Comparison of ENCODE assay signal across 8 cellular contexts in genomic region chr19:35266149-35266903, GRCh38. TPM values are rescaled to one million over a fixed set of nuclear protein-coding genes. Genes with fewer than 3 reads are reported as not detected.
DNase-seq lines count a peak whose midpoint lies in the region; ATAC-seq and TF ChIP-seq lines count a peak whose summit lies in the region.

No MANE protein-coding gene starts in this region.

- peaks cover 0 to 11% (median 6%) of the 10 kb centered on the region in 4 donors for H3K36me3 ChIP-seq in right lobe of liver

- H3K4me3 ChIP-seq in astrocyte of the spinal cord (ENCODE audit: low read depth, low read length): peak overlapping the region; percentile 87
- H3K4me3 ChIP-seq in right lobe of liver: peak overlapping the region in 2 of 3 donors; percentile 73 to 79

- no peaks in the 10 kb centered on the region for H3K9me3 ChIP-seq in right lobe of liver

- no peak for TF ChIP-seq CTCF in astrocyte of the spinal cord (IDR thresholded peaks at IDR 0.05; ENCODE audit: low read depth, low read length)
- TF ChIP-seq CTCF in right lobe of liver (IDR thresholded peaks at IDR 0.05): no peak
- no peak for TF ChIP-seq CTCF in type B pancreatic cell (conservative IDR thresholded peaks at IDR 0.05)

- TF ChIP-seq POLR2A in right lobe of liver (IDR thresholded peaks at IDR 0.05): no peak

- no peaks in the 10 kb centered on the region for H3K27me3 Mint-ChIP-seq in activated CD4-positive, alpha-beta T cell treated with anti-CD3 and anti-CD28 coated beads, Interleukin-2, amount 10 ng/mL, durations not matched to agents 24 days and 14 days
- H3K27me3 Mint-ChIP-seq in type B pancreatic cell: no peaks in the 10 kb centered on the region

- DNase-seq in activated CD4-positive, alpha-beta T cell treated with anti-CD3 and anti-CD28 coated beads, Interleukin-2, amount 10 ng/mL, durations not matched to agents 24 days and 14 days: no peak
- DNase-seq in activated CD4-positive, alpha-beta T cell treated with anti-CD3 and anti-CD28 coated beads for 4 hours: no peak
- DNase-seq in astrocyte of the spinal cord (ENCODE audit: low read depth, low spot score) (no peak), right lobe of liver (peak in 1 of 3 donors; percentile 56), type B pancreatic cell (ENCODE audit: extremely low spot score, unreplicated experiment) (peak; percentile 37), NCI-H187 (lab: John Stamatoyannopoulos, UW) (no peak), LoVo (ENCODE audit: low spot score) (no peak), amygdala (lab: John Stamatoyannopoulos, UW) (no peak)

- WGBS in right lobe of liver (ENCODE audit: insufficient coverage, low coverage, low lambda C conversion rate, missing lambda C conversion rate): 80% methylated on average over 1 of the region's 20 CpGs

- peak overlapping the region; percentile 91 for H3K4me3 Mint-ChIP-seq in activated CD4-positive, alpha-beta T cell treated with anti-CD3 and anti-CD28 coated beads, Interleukin-2, amount 10 ng/mL, durations not matched to agents 24 days and 14 days
- peak overlapping the region; percentile 84 for H3K4me3 Mint-ChIP-seq in type B pancreatic cell

- no peak overlapping the region for H3K27ac ChIP-seq in right lobe of liver

- peak overlapping the region; percentile 87 for H3K27ac Mint-ChIP-seq in activated CD4-positive, alpha-beta T cell treated with anti-CD3 and anti-CD28 coated beads, Interleukin-2, amount 10 ng/mL, durations not matched to agents 24 days and 14 days
- peak overlapping the region; percentile 68 for H3K27ac Mint-ChIP-seq in type B pancreatic cell

- peaks cover 13% of the 10 kb centered on the region for H3K4me1 Mint-ChIP-seq in activated CD4-positive, alpha-beta T cell treated with anti-CD3 and anti-CD28 coated beads, Interleukin-2, amount 10 ng/mL, durations not matched to agents 24 days and 14 days
- peaks cover 13% of the 10 kb centered on the region for H3K4me1 Mint-ChIP-seq in type B pancreatic cell (ENCODE audit: unreplicated experiment)

- intact Hi-C loops in activated CD4-positive, alpha-beta T cell treated with anti-CD3 and anti-CD28 coated beads, Interleukin-2, amount 10 ng/mL, durations not matched to agents 24 days and 14 days (cut with micrococcal nuclease): no loop called here
- intact Hi-C loops in right lobe of liver (cut with DNase I): no loop called here

- H3K4me1 ChIP-seq in right lobe of liver: peaks cover 0 to 26% (median 8%) of the 10 kb centered on the region in 4 donors

- ATAC-seq in right lobe of liver: no peak

- H3K36me3 Mint-ChIP-seq in activated CD4-positive, alpha-beta T cell treated with anti-CD3 and anti-CD28 coated beads, Interleukin-2, amount 10 ng/mL, durations not matched to agents 24 days and 14 days (ENCODE audit: low read depth): peaks cover 24% of the 10 kb centered on the region
- H3K36me3 Mint-ChIP-seq in type B pancreatic cell: peaks cover 4% of the 10 kb centered on the region

- H3K9me3 Mint-ChIP-seq in activated CD4-positive, alpha-beta T cell treated with anti-CD3 and anti-CD28 coated beads, Interleukin-2, amount 10 ng/mL, durations not matched to agents 24 days and 14 days: no peaks in the 10 kb centered on the region
- no peaks in the 10 kb centered on the region for H3K9me3 Mint-ChIP-seq in type B pancreatic cell

- no peaks in the 10 kb centered on the region for H3K27me3 ChIP-seq in right lobe of liver

- in situ Hi-C loops in astrocyte of the spinal cord (cut with HindIII; ENCODE audit: low sequenced_read_pairs): no loop called here

RNA-seq across cellular contexts. Expression of gene USF2, which starts 2.4 kb away (rescaled TPM):
- 147 TPM in 2 replicates for total RNA-seq in activated CD4-positive, alpha-beta T cell treated with anti-CD3 and anti-CD28 coated beads, Interleukin-2, amount 10 ng/mL, durations not matched to agents 24 days and 14 days
- total RNA-seq in right lobe of liver: 10 to 100 TPM; 65.4 to 78.5 (median 75.7) TPM
- total RNA-seq in type B pancreatic cell (ENCODE audit: low replicate concordance): 107 and 133 TPM in 2 replicates

RNA-seq across cellular contexts. Expression of gene HAMP, which starts 16.0 kb away (rescaled TPM):
- 0.40 TPM in 2 replicates for total RNA-seq in activated CD4-positive, alpha-beta T cell treated with anti-CD3 and anti-CD28 coated beads, Interleukin-2, amount 10 ng/mL, durations not matched to agents 24 days and 14 days
- total RNA-seq in right lobe of liver: 100 to 1,000 TPM in 2 of 6 experiments, 10 to 100 TPM in 3, under 1 TPM in 1; 0.86 to 146 (median 65.3) TPM
- total RNA-seq in type B pancreatic cell (ENCODE audit: low replicate concordance): 0.59 and 1.2 TPM in 2 replicates

RNA-seq across cellular contexts. Expression of gene LSR, which starts 17.5 kb away (rescaled TPM):
- 2.2 and 2.8 TPM in 2 replicates for total RNA-seq in activated CD4-positive, alpha-beta T cell treated with anti-CD3 and anti-CD28 coated beads, Interleukin-2, amount 10 ng/mL, durations not matched to agents 24 days and 14 days
- total RNA-seq in right lobe of liver: 100 to 1,000 TPM in 4 of 6 experiments, 10 to 100 TPM in 2; 96.6 to 138 (median 112) TPM
- 78.5 and 155 TPM in 2 replicates for total RNA-seq in type B pancreatic cell (ENCODE audit: low replicate concordance)

RNA-seq across cellular contexts. Expression of gene MAG, which starts 25.6 kb away (rescaled TPM):
- total RNA-seq in activated CD4-positive, alpha-beta T cell treated with anti-CD3 and anti-CD28 coated beads, Interleukin-2, amount 10 ng/mL, durations not matched to agents 24 days and 14 days: 0.17 TPM in 1 of 2 replicates, not detected in the other
- under 1 TPM in 1 of 6 experiments, not detected in 5; 0.40 TPM for total RNA-seq in right lobe of liver
- 2.1 TPM in 1 of 2 replicates, not detected in the other for total RNA-seq in type B pancreatic cell (ENCODE audit: low replicate concordance)

RNA-seq across cellular contexts. Expression of gene FAM187B, which starts 37.8 kb away (rescaled TPM):
- not detected in 2 replicates for total RNA-seq in activated CD4-positive, alpha-beta T cell treated with anti-CD3 and anti-CD28 coated beads, Interleukin-2, amount 10 ng/mL, durations not matched to agents 24 days and 14 days
- not detected for total RNA-seq in right lobe of liver
- total RNA-seq in type B pancreatic cell (ENCODE audit: low replicate concordance): not detected in 2 replicates

Comparison
In these comparisons a context has a peak if more than half of its experiments do, and no peak if none do; other contexts are left out.
1. RNA of gene LSR, which starts 17.5 kb away (total RNA-seq): 96.6 to 138 TPM in right lobe of liver and 78.5 to 155 TPM in type B pancreatic cell; 2.2 to 2.8 TPM in activated CD4-positive, alpha-beta T cell treated with anti-CD3 and anti-CD28 coated beads, Interleukin-2, amount 10 ng/mL, durations not matched to agents 24 days and 14 days; every median in the first group is over 10 times any median in the second.